ENCODE assay signal across 21 cellular contexts in the genomic region with DNA sequence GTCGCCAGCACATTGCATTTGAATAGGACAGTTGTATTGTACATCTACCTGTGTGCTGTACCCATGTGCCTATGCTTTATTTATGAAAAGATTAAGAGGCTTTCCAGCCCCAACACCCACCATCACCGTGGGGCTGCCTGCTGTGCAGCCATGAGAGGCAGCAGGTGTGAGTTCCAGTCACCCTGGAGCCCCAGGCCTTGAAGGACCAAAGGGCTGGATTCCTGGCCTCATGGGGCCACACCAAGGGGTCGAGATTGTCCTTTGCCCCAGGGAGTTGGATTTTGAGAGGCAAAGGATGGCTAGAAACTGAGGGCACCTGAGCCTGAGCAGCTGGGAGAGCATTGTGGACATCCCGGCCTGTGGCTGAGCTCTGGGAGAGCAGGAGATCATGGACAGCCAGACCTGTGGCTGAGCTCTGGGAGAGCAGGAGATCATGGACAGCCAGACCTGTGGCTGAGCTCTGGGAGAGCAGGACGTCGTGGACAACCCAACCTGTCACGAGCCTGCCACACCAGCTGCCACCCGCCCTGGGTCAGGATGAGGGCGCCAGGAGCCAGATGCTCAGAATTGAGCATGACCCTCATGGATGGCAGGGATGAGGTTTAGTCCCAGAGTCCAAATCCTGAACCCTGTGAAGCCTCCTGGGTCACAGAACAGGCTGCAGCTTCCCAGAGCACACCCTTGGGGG.
"Had no signal": no experiment of that assay in that cellular context is flagged by ENCODE, and none has a peak within 500 bp of the region (broad histone marks: within the 10 kb centered on the region; RNA-seq: fewer than 3 reads in every experiment).

No MANE protein-coding gene starts in this region.

- H3K4me2 ChIP-seq: SK-N-SH had no signal

- DNase-seq: KBM-7, MV-4-11, NCI-H1048, NCI-H1105, NCI-H1417, NCI-H1436 treated with DMSO at 0.1 percent for 48 hours, NCI-H1694, NCI-H187 treated with DMSO at 0.1 percent for 48 hours, NCI-H2029 treated with DMSO at 0.1 percent for 48 hours, NCI-H2171 treated with DMSO at 0.1 percent for 48 hours, NCI-H446, NCI-H510A, NCI-H524 treated with DMSO at 0.1 percent for 48 hours, NCI-H69, NCI-H774, PC-3, SHP77, SK-N-SH had no signal

- H3K9me3 ChIP-seq: SK-N-SH had no signal

- H3K9ac ChIP-seq: SK-N-SH had no signal

- H3K27ac ChIP-seq: HL-60, RWPE1 had no signal

- H3K9me2 ChIP-seq: SK-N-SH had no signal

- ATAC-seq: Panc1, PC-3 had no signal
